20 cellular contexts compared by ENCODE assay signal in genomic region chr6:163944897-163945296, GRCh38.
DNase-seq lines count a peak whose midpoint lies in the region; ATAC-seq and TF ChIP-seq lines count a peak whose summit lies in the region.
"Had no signal": no experiment of that assay in that cellular context is flagged by ENCODE, and none has a peak within 500 bp of the region (broad histone marks: within the 10 kb centered on the region; RNA-seq: fewer than 3 reads in every experiment).

No MANE protein-coding gene starts in this region.

- H3K27ac Mint-ChIP-seq in WTC11: peak overlapping the region; percentile 48; the same call in 1 of the 2 replicates
- H3K27ac Mint-ChIP-seq: activated CD4-positive, alpha-beta T cell treated with anti-CD3 and anti-CD28 coated beads for 36 hours; activated T-cell treated with anti-CD3 and anti-CD28 coated beads, Interleukin-2, amount 50 U/mL, for 72 hours had no signal

- H3K27ac ChIP-seq in iPS-18a (ENCODE audit: low read length) (peak overlapping the region; percentile 35), skeletal muscle tissue (ENCODE audit: low read depth, low read length) (peak overlapping the region; percentile 39)
- H3K27ac ChIP-seq: 22Rv1, ascending aorta, lower lobe of right lung had no signal

- H3K27me3 ChIP-seq in iPS-18a (ENCODE audit: control insufficient read depth, insufficient read depth, low read length): no peaks in the 10 kb centered on the region
- H3K27me3 ChIP-seq in skeletal muscle tissue (ENCODE audit: control insufficient read depth in 3 of 3, insufficient read depth in 3 of 3, low read length in 3 of 3): no peaks in the 10 kb centered on the region
- H3K27me3 ChIP-seq: ascending aorta, heart left ventricle had no signal

- H3K4me3 ChIP-seq in iPS-18a (ENCODE audit: low read length) (peak overlapping the region; percentile 46), skeletal muscle tissue (ENCODE audit: low read length in 3 of 3) (peak overlapping the region in 1 of 3 donors; percentile 56)
- H3K4me3 ChIP-seq: ascending aorta, lower lobe of right lung, stomach had no signal

- DNase-seq in NCI-H1105 treated with DMSO at 0.1 percent for 48 hours (lab: John Stamatoyannopoulos, UW) (peak; percentile 14), NCI-H1105 (lab: John Stamatoyannopoulos, UW) (no peak), WTC11 (ENCODE audit: low spot score) (peak; percentile 29), AG08396 (ENCODE audit: low spot score) (no peak), NAMALWA (ENCODE audit: low spot score) (no peak)
- DNase-seq: activated CD4-positive, alpha-beta T cell treated with anti-CD3 and anti-CD28 coated beads for 36 hours; activated naive CD4-positive, alpha-beta T cell treated with anti-CD3 and anti-CD28 coated beads, Interleukin-2, amount 50 U/mL, for 16 hours; activated T-cell treated with anti-CD3 and anti-CD28 coated beads, Interleukin-2, amount 50 U/mL, for 72 hours; Calu3; heart left ventricle; lower lobe of right lung; NCI-H1436; NCI-H526; stimulated activated CD4-positive, alpha-beta T cell treated with anti-CD3 and anti-CD28 coated beads, Interleukin-2, amount 100 ng/mL, for 48 hours; stomach had no signal

- H3K4me3 Mint-ChIP-seq in WTC11: peak overlapping the region; percentile 46
- H3K4me3 Mint-ChIP-seq: activated CD4-positive, alpha-beta T cell treated with anti-CD3 and anti-CD28 coated beads for 36 hours; activated T-cell treated with anti-CD3 and anti-CD28 coated beads, Interleukin-2, amount 50 U/mL, for 72 hours had no signal

- no peak for ATAC-seq in WTC11
- ATAC-seq in GM19463 (IDR thresholded peaks at IDR 0.05; ENCODE audit: unreplicated experiment): no peak
- ATAC-seq: activated CD4-positive, alpha-beta T cell treated with anti-CD3 and anti-CD28 coated beads for 36 hours; activated T-cell treated with anti-CD3 and anti-CD28 coated beads, Interleukin-2, amount 50 U/mL, for 72 hours; heart left ventricle had no signal

- H3K27me3 Mint-ChIP-seq in WTC11 (ENCODE audit: low read depth): no peaks in the 10 kb centered on the region

- CTCF ChIA-PET in WTC11 (lab: Charles Lee): interaction anchor here (1.8 to 2.2 kb wide), 2 partner anchors 11 to 12 kb away, joined by 6 to 11 read pairs; no protein-coding TSS in a partner anchor

- POLR2A ChIA-PET in WTC11 (lab: Charles Lee): no interaction called here

- H3K4me1 ChIP-seq in iPS-18a (ENCODE audit: control insufficient read depth, low read depth, low read length) (peaks cover 51% of the 10 kb centered on the region), skeletal muscle tissue (ENCODE audit: control insufficient read depth in 3 of 3, insufficient read depth in 3 of 3, low read length in 3 of 3) (peaks cover 29 to 35% (median 34%) of the 10 kb centered on the region in 3 donors)
- H3K4me1 ChIP-seq: ascending aorta, lower lobe of right lung had no signal

- TF ChIP-seq CTCF in WTC11 (IDR thresholded peaks at IDR 0.05): no peak

- no peaks in the 10 kb centered on the region for H3K9me3 ChIP-seq in iPS-18a (ENCODE audit: control insufficient read depth, low read depth, low read length)
- H3K9me3 ChIP-seq in skeletal muscle tissue (ENCODE audit: control insufficient read depth in 3 of 3, low read length in 3 of 3): no peaks in the 10 kb centered on the region
- H3K9me3 ChIP-seq: ascending aorta, heart left ventricle, lower lobe of right lung, stomach had no signal

- no peaks in the 10 kb centered on the region for H3K36me3 Mint-ChIP-seq in WTC11

- H3K9ac ChIP-seq in iPS-18a (ENCODE audit: low read length) (peak overlapping the region; percentile 56), skeletal muscle tissue (ENCODE audit: low read depth in 1 of 3, low read length in 3 of 3) (peak overlapping the region in 2 of 3 donors; percentile 3 to 54)

- peaks cover 9% of the 10 kb centered on the region; the same call in 1 of the 2 replicates for H3K9me3 Mint-ChIP-seq in WTC11
- H3K9me3 Mint-ChIP-seq: activated T-cell treated with anti-CD3 and anti-CD28 coated beads, Interleukin-2, amount 50 U/mL, for 72 hours had no signal

- H3K4me1 Mint-ChIP-seq in WTC11: peaks cover 77% of the 10 kb centered on the region
- H3K4me1 Mint-ChIP-seq: activated CD4-positive, alpha-beta T cell treated with anti-CD3 and anti-CD28 coated beads for 36 hours had no signal

- no peaks in the 10 kb centered on the region for H3K36me3 ChIP-seq in iPS-18a (ENCODE audit: control insufficient read depth, low read depth, low read length)
- no peaks in the 10 kb centered on the region for H3K36me3 ChIP-seq in skeletal muscle tissue (ENCODE audit: control insufficient read depth in 3 of 3, insufficient read depth in 3 of 3, low read length in 3 of 3)
- H3K36me3 ChIP-seq: ascending aorta, heart left ventricle, lower lobe of right lung, stomach had no signal

TF ChIP-seq in WTC11, 78 proteins besides CTCF, POLR2A, EP300 and RAD21:
- TF ChIP-seq MYBL2 (CRISPR knock-in tag; IDR thresholded peaks at IDR 0.05): no peak
- 0 out of 2 replicates have a peak, but pooled peaks have one; percentile 32 for TF ChIP-seq ZNF423 (CRISPR knock-in tag; IDR thresholded peaks at IDR 0.05)

Comparison
In these comparisons a context has a peak if more than half of its experiments do, and no peak if none do; other contexts are left out.
1. DNase-seq: peak in NCI-H1105 treated with DMSO at 0.1 percent for 48 hours (single experiment) and WTC11 (single experiment); none in NCI-H1105 (single experiment), AG08396 (single experiment) and NAMALWA (single experiment).